8 cellular contexts compared by ENCODE assay signal in genomic region chr6:21587925-21588811, GRCh38. TPM values are rescaled to one million over a fixed set of nuclear protein-coding genes. Genes with fewer than 3 reads are reported as not detected.
DNase-seq lines count a peak whose midpoint lies in the region; ATAC-seq and TF ChIP-seq lines count a peak whose summit lies in the region.

No MANE protein-coding gene starts in this region.

- peak overlapping the region; percentile 96 for H3K4me3 Mint-ChIP-seq in T-helper 17 cell

- peak overlapping the region; percentile 66 for H3K4me3 ChIP-seq in NB4 (ENCODE audit: low read depth, low read length)

- peak; percentile 17 for TF ChIP-seq POLR2A in NB4 (IDR thresholded peaks at IDR 0.05; ENCODE audit: extremely low read depth, insufficient read length)

- peak; percentile 19 for DNase-seq in activated gamma-delta T cell treated with Interleukin-2 at 50 U/mL for 16 hours
- no peak for DNase-seq in activated gamma-delta T cell (lab: John Stamatoyannopoulos, UW)
- peak; percentile 73 for DNase-seq in NB4 (ENCODE audit: low read depth)
- DNase-seq in T-helper 17 cell = peak in 1 of 3 donors; percentile 17
- peak; percentile 43 to 46 for DNase-seq in cerebellar nuclear complex (lab: John Stamatoyannopoulos, UW)
- peak; percentile 67 for DNase-seq in kidney tubule cell (ENCODE audit: low spot score)
- peak; percentile 35 to 39 for DNase-seq in stimulated activated CD4-positive, alpha-beta T cell treated with anti-CD3 and anti-CD28 coated beads, Interleukin-2, amount 100 ng/mL, for 24 hours

- ATAC-seq in HG02588 (IDR thresholded peaks at IDR 0.05; ENCODE audit: unreplicated experiment) = peak; percentile 38
- peak; percentile 44 for ATAC-seq in T-helper 17 cell

- H3K27ac Mint-ChIP-seq in T-helper 17 cell = no peak overlapping the region

- no peaks in the 10 kb centered on the region for H3K9me3 ChIP-seq in T-helper 17 cell (ENCODE audit: control insufficient read depth, low read length, poor library complexity, severe bottlenecking)

- no peak for TF ChIP-seq CTCF in NB4 (IDR thresholded peaks at IDR 0.05; ENCODE audit: low read depth, low read length)

- H3K4me1 Mint-ChIP-seq in T-helper 17 cell = peaks cover 12% of the 10 kb centered on the region

- peaks cover 2% of the 10 kb centered on the region for H3K36me3 Mint-ChIP-seq in T-helper 17 cell (ENCODE audit: low read depth)

- H3K27me3 Mint-ChIP-seq in T-helper 17 cell = peaks cover 29% of the 10 kb centered on the region

RNA-seq across cellular contexts. Expression of gene SOX4, which starts 5.4 kb away (rescaled TPM):
- 1 to 10 TPM in 1 of 2 donors, under 1 TPM in 1; 0.97 to 1.7 TPM for total RNA-seq in T-helper 17 cell
